17 cellular contexts compared by ENCODE assay signal in the genomic region with DNA sequence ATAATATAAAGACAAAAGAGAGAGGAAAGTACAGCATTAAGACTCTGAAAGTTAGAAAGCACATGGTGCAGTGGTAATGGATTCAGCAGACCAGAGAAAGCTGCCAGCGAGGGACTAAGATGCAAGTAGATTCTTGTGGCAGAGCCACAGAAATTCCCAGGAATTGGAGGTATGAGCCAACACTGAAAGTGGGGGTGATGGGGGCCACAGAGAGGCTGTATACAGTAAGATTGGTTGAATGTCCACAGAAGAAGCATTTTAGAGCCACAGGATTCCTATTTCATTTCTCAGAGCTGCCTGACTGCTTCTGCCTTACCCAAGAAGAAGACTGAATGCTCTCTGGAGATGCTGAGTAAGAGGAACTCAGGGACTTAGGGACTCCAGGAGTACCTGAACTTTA.
DNase-seq lines count a peak whose midpoint lies in the region; ATAC-seq, FAIRE-seq and TF ChIP-seq lines count a peak whose summit lies in the region.
"Had no signal": no experiment of that assay in that cellular context is flagged by ENCODE, and none has a peak within 500 bp of the region (broad histone marks: within the 10 kb centered on the region; RNA-seq: fewer than 3 reads in every experiment).

No MANE protein-coding gene starts in this region.

- H2AK5ac ChIP-seq in IMR-90 (ENCODE audit: low read depth, low read length) = no peak overlapping the region

- intact Hi-C loops in IMR-90 (cut with micrococcal nuclease) = no loop called here
- intact Hi-C loops in K562 (cut with micrococcal nuclease) = no loop called here
- intact Hi-C loops in gastrocnemius medialis (cut with DNase I; ENCODE audit: low total_unique reads) = no loop called here

- H3K27ac ChIP-seq in IMR-90 (ENCODE audit: insufficient read depth, low read length) (no peak overlapping the region), K562 (ENCODE audit: extremely low read depth, low read depth, low read length) (no peak overlapping the region), gastrocnemius medialis (no peak overlapping the region)
- H3K27ac ChIP-seq: 22Rv1, RWPE1 had no signal

- H2BK15ac ChIP-seq in IMR-90 (ENCODE audit: low read depth, low read length) = no peak overlapping the region

- TF ChIP-seq RAD21 in IMR-90 (IDR thresholded peaks at IDR 0.05; ENCODE audit: low read length) (no peak), K562 (CRISPR knock-in tag; conservative IDR thresholded peaks at IDR 0.05 in 1 of 2, IDR thresholded peaks at IDR 0.05 in 1 of 2) (no peak)

- DNase-seq in AG04449 (ENCODE audit: low read depth, low spot score) (peak; percentile 26), IMR-90 (peak; percentile 11), K562 (ENCODE audit: extremely low read depth in 1 of 4, low spot score in 3 of 4) (no peak), myocyte (ENCODE audit: low read depth) (peak; percentile 38), DMS153 (lab: John Stamatoyannopoulos, UW) (no peak), gastrocnemius medialis (no peak), NCI-H524 treated with DMSO at 0.1 percent for 48 hours (lab: John Stamatoyannopoulos, UW) (no peak)
- DNase-seq: C1 segment of cervical spinal cord, KBM-7, NCI-H1436 treated with DMSO at 0.1 percent for 48 hours, NCI-H2029 treated with DMSO at 0.1 percent for 48 hours, NCI-H82, PC-3 had no signal

- no peak overlapping the region for H4K5ac ChIP-seq in IMR-90 (ENCODE audit: low read depth, low read length)

- H3K9ac ChIP-seq in IMR-90 (ENCODE audit: low read depth, low read length) = no peak overlapping the region
- H3K9ac ChIP-seq in K562 (ENCODE audit: insufficient read depth in 1 of 2, low read depth in 2 of 2, low read length in 2 of 2) = no peak overlapping the region

- no peak overlapping the region for H3K4me2 ChIP-seq in IMR-90 (ENCODE audit: low read depth, low read length)
- H3K4me2 ChIP-seq in K562 (ENCODE audit: insufficient read depth, low read length) = no peak overlapping the region

- H4K91ac ChIP-seq in IMR-90 (ENCODE audit: insufficient read depth, low read depth, low read length) = no peak overlapping the region

- H3K36me3 ChIP-seq in IMR-90 (ENCODE audit: control insufficient read depth, insufficient read depth, low read length) (no peaks in the 10 kb centered on the region), K562 (ENCODE audit: control insufficient read depth, insufficient read depth, low read length) (no peaks in the 10 kb centered on the region), gastrocnemius medialis (no peaks in the 10 kb centered on the region)

- CTCF ChIA-PET in AG04449 (lab: Yijun Ruan, JAX) = interaction anchor here (1.0 kb wide), 1 partner anchor 87 kb away, joined by 3 read pairs; no protein-coding TSS in a partner anchor
- CTCF ChIA-PET in IMR-90 (lab: Yijun Ruan, JAX) = interaction anchor here (0.7 kb wide), 1 partner anchor 26 kb away, joined by 5 read pairs; no protein-coding TSS in a partner anchor
- CTCF ChIA-PET in K562 (lab: Yijun Ruan, JAX; ENCODE audit: low intra/inter-chr PET ratio) = no interaction called here

- no peaks in the 10 kb centered on the region for H3K79me1 ChIP-seq in IMR-90 (ENCODE audit: low read depth in 1 of 2, low read length in 2 of 2)

- no peak for FAIRE-seq in K562 (lab: Jason Lieb, UNC)
- FAIRE-seq: H54 had no signal

- dilution Hi-C loops in IMR-90 (cut with HindIII; ENCODE audit: low sequenced_read_pairs, unreplicated experiment) = no loop called here

- no peak overlapping the region for H2BK5ac ChIP-seq in IMR-90 (ENCODE audit: low read depth, low read length, poor library complexity, severe bottlenecking)

- H2BK120ac ChIP-seq in IMR-90 (ENCODE audit: low read depth, low read length) = no peak overlapping the region

- H4K8ac ChIP-seq in IMR-90 (ENCODE audit: low read depth in 2 of 2, low read length in 2 of 2) = no peak overlapping the region

- H3K14ac ChIP-seq in IMR-90 (replicated peaks; ENCODE audit: low read depth, low read length) = no peak overlapping the region

- no peak overlapping the region for H2AK9ac ChIP-seq in IMR-90 (replicated peaks; ENCODE audit: low read depth, low read length, poor library complexity)

- no peaks in the 10 kb centered on the region for H3K9me3 ChIP-seq in IMR-90 (ENCODE audit: control insufficient read depth, insufficient read depth, low read length)
- no peaks in the 10 kb centered on the region for H3K9me3 ChIP-seq in K562 (replicated peaks; ENCODE audit: control insufficient read depth, insufficient read depth, low read depth, low read length)
- H3K9me3 ChIP-seq in gastrocnemius medialis = no peaks in the 10 kb centered on the region

- ATAC-seq in IMR-90 (ENCODE audit: low read depth) = peak; percentile 22; the same call in 1 of the 2 replicates
- no peak for ATAC-seq in K562
- ATAC-seq in gastrocnemius medialis = no peak
- no peak for ATAC-seq in HG02610 (IDR thresholded peaks at IDR 0.05; ENCODE audit: unreplicated experiment)
- ATAC-seq: PC-3 had no signal

- H2AFZ ChIP-seq in IMR-90 (replicated peaks; ENCODE audit: low read length, poor library complexity) (no peak overlapping the region), K562 (ENCODE audit: low read depth, low read length) (peak overlapping the region; percentile 20; the same call in 1 of the 2 replicates)

- H3K27me3 ChIP-seq in IMR-90 (ENCODE audit: control insufficient read depth, insufficient read depth, low read length) = no peaks in the 10 kb centered on the region
- no peaks in the 10 kb centered on the region for H3K27me3 ChIP-seq in K562 (ENCODE audit: control insufficient read depth in 2 of 2, insufficient read depth in 2 of 2, low read length in 2 of 2)
- H3K27me3 ChIP-seq in gastrocnemius medialis = no peaks in the 10 kb centered on the region

- H3K4me3 ChIP-seq in AG04449 (ENCODE audit: low read depth, low read length) (no peak overlapping the region), IMR-90 (ENCODE audit: insufficient read depth, low read depth, low read length) (no peak overlapping the region), K562 (no peak overlapping the region), gastrocnemius medialis (no peak overlapping the region)

- H3K56ac ChIP-seq in IMR-90 (ENCODE audit: extremely low read depth, insufficient read depth, low read length) = no peak overlapping the region

- BruUV-seq in IMR-90 (replicated peaks; lab: Mats Ljungman, UMichigan) = no TSS peak
- BruUV-seq in K562 (replicated peaks; lab: Mats Ljungman, UMichigan) = no TSS peak

- H3K9me1 ChIP-seq in IMR-90 (ENCODE audit: insufficient read depth, low read length) (peaks cover 5% of the 10 kb centered on the region), K562 (ENCODE audit: control insufficient read depth, insufficient read depth, low read length) (no peaks in the 10 kb centered on the region)

- no peak overlapping the region for H3K4ac ChIP-seq in IMR-90 (ENCODE audit: low read depth, low read length)

- H3K23ac ChIP-seq in IMR-90 (ENCODE audit: low read depth, low read length) = no peak overlapping the region

- no peak for TF ChIP-seq CTCF in AG04449 (IDR thresholded peaks at IDR 0.05; ENCODE audit: insufficient read depth, low read length, missing control alignments)
- no peak for TF ChIP-seq CTCF in IMR-90 (conservative IDR thresholded peaks at IDR 0.05; ENCODE audit: low read depth, low read length)
- TF ChIP-seq CTCF in K562 (IDR thresholded peaks at IDR 0.05 in 2 of 3, conservative IDR thresholded peaks at IDR 0.05 in 1 of 3; ENCODE audit: insufficient read depth in 2 of 3, low read depth in 1 of 3, low read length in 3 of 3) = no peak
- TF ChIP-seq CTCF in gastrocnemius medialis (IDR thresholded peaks at IDR 0.05 in 4 of 5, conservative IDR thresholded peaks at IDR 0.05 in 1 of 5) = no peak

- H2BK20ac ChIP-seq in IMR-90 (ENCODE audit: low read depth, low read length) = no peak overlapping the region

- TF ChIP-seq EP300 in K562 (IDR thresholded peaks at IDR 0.05; ENCODE audit: low read length) = no peak

- whole genome bisulfite sequencing in IMR-90 (ENCODE audit: extremely low coverage in 2 of 2, insufficient read length in 1 of 2), 2 experiments = 100% methylated on average over 1 of the region's 1 CpG; no CpG with 5 or more reads in 1 of the 2 experiments
- 50% methylated on average over 1 of the region's 1 CpG for WGBS in K562 (ENCODE audit: insufficient coverage, low coverage, missing lambda C conversion rate)

- no peak for TF ChIP-seq POLR2A in IMR-90 (IDR thresholded peaks at IDR 0.05; ENCODE audit: low read depth, low read length)
- no peak for TF ChIP-seq POLR2A in K562 (conservative IDR thresholded peaks at IDR 0.05)
- no peak for TF ChIP-seq POLR2A in gastrocnemius medialis (IDR thresholded peaks at IDR 0.05)

- H3K4me1 ChIP-seq in IMR-90 (ENCODE audit: control insufficient read depth, insufficient read depth, low read length) (peaks cover 4% of the 10 kb centered on the region; the same call in 1 of the 2 replicates), K562 (replicated peaks in 1 of 2; ENCODE audit: control insufficient read depth in 2 of 2, insufficient read depth in 2 of 2, low read length in 2 of 2) (no peaks in the 10 kb centered on the region), gastrocnemius medialis (no peaks in the 10 kb centered on the region)

- POLR2A ChIA-PET in AG04449 (lab: Yijun Ruan, JAX) = no interaction called here
- POLR2A ChIA-PET in IMR-90 (lab: Charles Lee; ENCODE audit: unreplicated experiment) = no interaction called here
- POLR2A ChIA-PET in K562 (lab: Yijun Ruan, JAX) = no interaction called here

- in situ Hi-C loops in IMR-90 (cut with MboI; ENCODE audit: low sequenced_read_pairs) = no loop called here
- in situ Hi-C loops in K562 (cut with MboI) = no loop called here
- in situ Hi-C loops in gastrocnemius medialis (cut with MboI; ENCODE audit: low sequenced_read_pairs in 4 of 4) = no loop called here

- H4K20me1 ChIP-seq in IMR-90 (ENCODE audit: insufficient read depth, low read length) (no peaks in the 10 kb centered on the region), K562 (replicated peaks; ENCODE audit: control insufficient read depth, insufficient read depth, low read length) (no peaks in the 10 kb centered on the region)

- no peaks in the 10 kb centered on the region for H3K79me2 ChIP-seq in K562 (ENCODE audit: control insufficient read depth, insufficient read depth, low read length)

- H3K18ac ChIP-seq in IMR-90 (ENCODE audit: low read depth, low read length) = no peak overlapping the region

TF ChIP-seq in IMR-90, 13 proteins besides CTCF, POLR2A, EP300 and RAD21 (continues in another document):
- no peak for TF ChIP-seq RCOR1 (IDR thresholded peaks at IDR 0.05; ENCODE audit: insufficient replicate concordance, low read length)
- TF ChIP-seq SMC3 (IDR thresholded peaks at IDR 0.05; ENCODE audit: low read depth, low read length) = no peak

TF ChIP-seq in K562, 482 proteins besides CTCF, POLR2A, EP300 and RAD21 (continues in another document):
- TF ChIP-seq KLF1 (tag; IDR thresholded peaks at IDR 0.05) (no peak), RBM39 (optimal IDR thresholded peaks at IDR 0.05; ENCODE audit: low read depth, low read length) (no peak), GTF2F1 (IDR thresholded peaks at IDR 0.05; ENCODE audit: low read depth, low read length) (no peak), U2AF1 (optimal IDR thresholded peaks at IDR 0.05; ENCODE audit: low read depth, low read length) (no peak), ZSCAN32 (CRISPR knock-in tag; IDR thresholded peaks at IDR 0.05) (no peak), CBX5 (IDR thresholded peaks at IDR 0.05; ENCODE audit: borderline replicate concordance, low read depth) (no peak), SIN3A (IDR thresholded peaks at IDR 0.05; ENCODE audit: borderline replicate concordance in 2 of 2, control insufficient read depth in 1 of 2, low read depth in 2 of 2, low read length in 2 of 2) (no peak)

Comparison
In these comparisons a context has a peak if more than half of its experiments do, and no peak if none do; other contexts are left out.
1. DNase-seq: peak in AG04449 (single experiment), IMR-90 (single experiment) and myocyte (single experiment); none in K562 (0 of 4), DMS153 (single experiment), gastrocnemius medialis (0 of 2) and NCI-H524 treated with DMSO at 0.1 percent for 48 hours (single experiment).